In genomic region chr5:142215915-142216681, GRCh38 we compare ENCODE assay signal across 8 cellular contexts.
A peak's percentile ranks its signal among the peaks of the same experiment; 100 is the strongest.
DNase-seq lines count a peak whose midpoint lies in the region; ATAC-seq, FAIRE-seq and TF ChIP-seq lines count a peak whose summit lies in the region.

No MANE protein-coding gene starts in this region.

- H3K36me3 ChIP-seq in bronchial epithelial cell (ENCODE audit: control insufficient read depth, insufficient read depth, low read length) (no peaks in the 10 kb centered on the region), uterus (no peaks in the 10 kb centered on the region)

- intact Hi-C loops in lower leg skin (cut with DNase I; ENCODE audit: low total_unique reads) (no loop called here), uterus (cut with DNase I; ENCODE audit: low total_unique reads) (no loop called here)

- H3K27ac ChIP-seq in uterus, result peak overlapping the region; percentile 63 to 64

- H3K27me3 ChIP-seq in bronchial epithelial cell (ENCODE audit: control insufficient read depth, insufficient read depth, low read length), result peaks cover 7% of the 10 kb centered on the region
- H3K27me3 ChIP-seq in uterus, result no peaks in the 10 kb centered on the region

- TF ChIP-seq POLR2A in lower leg skin (IDR thresholded peaks at IDR 0.05), result no peak
- TF ChIP-seq POLR2A in uterus (IDR thresholded peaks at IDR 0.05), result no peak

- peaks cover 0 to 4% of the 10 kb centered on the region in 2 donors for H3K4me1 ChIP-seq in uterus

- DNase-seq in NCI-H2029 (lab: John Stamatoyannopoulos, UW) (peak; percentile 19), NCI-H2029 treated with DMSO at 0.1 percent for 48 hours (lab: John Stamatoyannopoulos, UW) (no peak), bronchial epithelial cell (ENCODE audit: low read depth) (peak; percentile 93), lower leg skin (ENCODE audit: low spot score in 2 of 2) (peak; percentile 59 to 89), uterus (peak; percentile 74 to 78), NCI-H748 treated with DMSO at 0.1 percent for 48 hours (lab: John Stamatoyannopoulos, UW) (no peak)
- DNase-seq in stimulated activated CD4-positive, alpha-beta T cell treated with anti-CD3 and anti-CD28 coated beads, Interleukin-4, amount 100 ng/mL, for 1 hour, result no peak

- FAIRE-seq in bronchial epithelial cell (lab: Jason Lieb, UNC), result no peak

- H3K4me3 ChIP-seq in bronchial epithelial cell (ENCODE audit: low read depth, low read length) (no peak overlapping the region), lower leg skin (ENCODE audit: low read depth, poor library complexity, severe bottlenecking) (no peak overlapping the region), uterus (no peak overlapping the region)

- TF ChIP-seq CTCF in bronchial epithelial cell (IDR thresholded peaks at IDR 0.05; ENCODE audit: insufficient read depth, low read length, severe bottlenecking), result no peak
- TF ChIP-seq CTCF in lower leg skin (IDR thresholded peaks at IDR 0.05), result no peak
- no peak for TF ChIP-seq CTCF in uterus (IDR thresholded peaks at IDR 0.05)

- H3K9me3 ChIP-seq in uterus, result no peaks in the 10 kb centered on the region

- 25 to 47% methylated on average over 14 of the region's 14 CpGs for WGBS in lower leg skin, 2 donors

- ATAC-seq in GM19328 (IDR thresholded peaks at IDR 0.05; ENCODE audit: unreplicated experiment), result no peak

Comparison
In these comparisons a context has a peak if more than half of its experiments do, and no peak if none do; other contexts are left out.
1. DNase-seq: peak in NCI-H2029 (single experiment), bronchial epithelial cell (single experiment), lower leg skin (2 of 2) and uterus (2 of 2); none in NCI-H2029 treated with DMSO at 0.1 percent for 48 hours (single experiment), NCI-H748 treated with DMSO at 0.1 percent for 48 hours (single experiment) and stimulated activated CD4-positive, alpha-beta T cell treated with anti-CD3 and anti-CD28 coated beads, Interleukin-4, amount 100 ng/mL, for 1 hour (single experiment).